In the genomic region with DNA sequence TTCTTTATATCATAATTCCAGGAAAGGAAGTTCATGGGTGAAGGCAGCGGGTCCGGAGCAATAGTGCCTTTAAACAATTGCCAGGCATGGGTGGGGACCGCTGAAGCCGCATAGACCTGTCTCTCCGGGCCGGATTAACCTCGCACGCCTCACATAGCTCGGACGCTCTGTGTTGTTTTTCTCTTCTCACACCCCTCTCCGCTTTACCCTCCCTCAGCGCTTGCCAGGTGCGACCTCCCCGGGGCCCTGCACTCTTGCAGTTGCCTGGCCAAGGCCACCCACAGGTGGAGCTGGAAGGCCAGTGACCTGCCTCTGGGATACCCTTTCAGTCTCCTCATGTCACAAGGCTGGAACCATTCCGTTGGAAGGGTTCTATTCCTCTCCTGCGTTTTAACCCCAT, we compare ENCODE assay signal across 7 cellular contexts.
A peak's percentile ranks its signal among the peaks of the same experiment; 100 is the strongest.
DNase-seq lines count a peak whose midpoint lies in the region; ATAC-seq and TF ChIP-seq lines count a peak whose summit lies in the region.
"Not testable (repeated sequence)": the region's sequence is repeated elsewhere in the genome, so short reads cannot be mapped to it uniquely, and the experiment has no call there.

No MANE protein-coding gene starts in this region.

- WGBS in right cardiac atrium, result no CpG with 5 or more reads among the region's 16 CpGs
- no CpG with 5 or more reads among the region's 16 CpGs for WGBS in right lobe of liver (ENCODE audit: insufficient coverage, low coverage, low lambda C conversion rate, missing lambda C conversion rate)

- H3K4me1 ChIP-seq in DND-41 (ENCODE audit: insufficient read depth, low read length); right cardiac atrium (ENCODE audit: control insufficient read depth, insufficient read depth, low read length); right lobe of liver: not testable (repeated sequence)

- not testable (repeated sequence) for H3K27me3 Mint-ChIP-seq in WTC11 (ENCODE audit: low read depth); activated naive CD8-positive, alpha-beta T cell treated with anti-CD3 and anti-CD28 coated beads, Interleukin-2, amount 50 U/mL, for 24 hours; stimulated activated memory B cell treated with anti-CD40 and anti-IgM and Interleukin-4, amounts not matched to agents 10 μg/mL and 1 μg/mL and 100 μg/mL, for 72 hours

- not testable (repeated sequence) for H3K79me2 ChIP-seq in DND-41 (ENCODE audit: insufficient read depth, low read length)

- H3K9me3 ChIP-seq in DND-41 (ENCODE audit: insufficient read depth, low read length, severe bottlenecking); right cardiac atrium (ENCODE audit: control insufficient read depth, low read length); right lobe of liver: not testable (repeated sequence)

- not testable (repeated sequence) for H3K4me1 Mint-ChIP-seq in WTC11; activated naive CD8-positive, alpha-beta T cell treated with anti-CD3 and anti-CD28 coated beads, Interleukin-2, amount 50 U/mL, for 24 hours; stimulated activated memory B cell treated with anti-CD40 and anti-IgM and Interleukin-4, amounts not matched to agents 10 μg/mL and 1 μg/mL and 100 μg/mL, for 72 hours

- CTCF ChIA-PET in WTC11 (lab: Charles Lee), result not testable (repeated sequence)

- intact Hi-C loops in Right ventricle myocardium inferior (cut with DNase I); right cardiac atrium (cut with DNase I); right lobe of liver (cut with DNase I): not testable (repeated sequence)

- not testable (repeated sequence) for H2AFZ ChIP-seq in DND-41 (ENCODE audit: low read depth, low read length)

- H3K27ac Mint-ChIP-seq in WTC11; activated naive CD8-positive, alpha-beta T cell treated with anti-CD3 and anti-CD28 coated beads, Interleukin-2, amount 50 U/mL, for 24 hours; stimulated activated memory B cell treated with anti-CD40 and anti-IgM and Interleukin-4, amounts not matched to agents 10 μg/mL and 1 μg/mL and 100 μg/mL, for 72 hours: not testable (repeated sequence)

- not testable (repeated sequence) for H4K20me1 ChIP-seq in DND-41 (ENCODE audit: insufficient read depth, low read length)

- not testable (repeated sequence) for H3K36me3 ChIP-seq in DND-41 (ENCODE audit: insufficient read depth, low read length); right lobe of liver

- H3K4me3 ChIP-seq in DND-41 (ENCODE audit: low read depth in 1 of 2, low read length in 2 of 2); right cardiac atrium (ENCODE audit: low read length); right lobe of liver: not testable (repeated sequence)

- POLR2A ChIA-PET in WTC11 (lab: Charles Lee), result not testable (repeated sequence)

- peak; percentile 12; the same call in 1 of the 3 replicates for ATAC-seq in DND-41 (ENCODE audit: insufficient read depth, low read depth)
- ATAC-seq in WTC11, result peak; percentile 25
- ATAC-seq in activated naive CD8-positive, alpha-beta T cell treated with anti-CD3 and anti-CD28 coated beads, Interleukin-2, amount 50 U/mL, for 24 hours, result peak; percentile 8
- peak; percentile 30 for ATAC-seq in Right ventricle myocardium inferior
- ATAC-seq in right cardiac atrium, result peak; percentile 33 to 38
- ATAC-seq in right lobe of liver, result peak; percentile 35 to 50 (median 46)
- ATAC-seq in stimulated activated memory B cell treated with anti-CD40 and anti-IgM and Interleukin-4, amounts not matched to agents 10 μg/mL and 1 μg/mL and 100 μg/mL, for 72 hours, result peak; percentile 36

- not testable (repeated sequence) for DNase-seq in DND-41; WTC11 (ENCODE audit: low spot score); activated naive CD8-positive, alpha-beta T cell treated with anti-CD3 and anti-CD28 coated beads, Interleukin-2, amount 50 U/mL, for 24 hours; Right ventricle myocardium inferior (ENCODE audit: missing footprints); right cardiac atrium; right lobe of liver

- not testable (repeated sequence) for H3K27ac ChIP-seq in DND-41 (ENCODE audit: low read length); right cardiac atrium (ENCODE audit: low read length); right lobe of liver

- not testable (repeated sequence) for TF ChIP-seq CTCF in DND-41 (IDR thresholded peaks at IDR 0.05; ENCODE audit: borderline replicate concordance, extremely low read depth, low read length, poor library complexity, severe bottlenecking); WTC11 (IDR thresholded peaks at IDR 0.05); right lobe of liver (IDR thresholded peaks at IDR 0.05)

- not testable (repeated sequence) for H3K36me3 Mint-ChIP-seq in WTC11; activated naive CD8-positive, alpha-beta T cell treated with anti-CD3 and anti-CD28 coated beads, Interleukin-2, amount 50 U/mL, for 24 hours (ENCODE audit: low read depth); stimulated activated memory B cell treated with anti-CD40 and anti-IgM and Interleukin-4, amounts not matched to agents 10 μg/mL and 1 μg/mL and 100 μg/mL, for 72 hours

- not testable (repeated sequence) for H3K9ac ChIP-seq in DND-41 (ENCODE audit: low read depth, low read length)

- not testable (repeated sequence) for TF ChIP-seq POLR2A in right lobe of liver (IDR thresholded peaks at IDR 0.05)

- H3K9me3 Mint-ChIP-seq in WTC11; activated naive CD8-positive, alpha-beta T cell treated with anti-CD3 and anti-CD28 coated beads, Interleukin-2, amount 50 U/mL, for 24 hours; stimulated activated memory B cell treated with anti-CD40 and anti-IgM and Interleukin-4, amounts not matched to agents 10 μg/mL and 1 μg/mL and 100 μg/mL, for 72 hours: not testable (repeated sequence)

- H3K27me3 ChIP-seq in DND-41 (ENCODE audit: insufficient read depth, low read length, poor library complexity); right cardiac atrium (ENCODE audit: control insufficient read depth, insufficient read depth); right lobe of liver: not testable (repeated sequence)

- H3K4me2 ChIP-seq in DND-41 (ENCODE audit: insufficient read depth, low read length), result not testable (repeated sequence)

- H3K4me3 Mint-ChIP-seq in WTC11; activated naive CD8-positive, alpha-beta T cell treated with anti-CD3 and anti-CD28 coated beads, Interleukin-2, amount 50 U/mL, for 24 hours; stimulated activated memory B cell treated with anti-CD40 and anti-IgM and Interleukin-4, amounts not matched to agents 10 μg/mL and 1 μg/mL and 100 μg/mL, for 72 hours: not testable (repeated sequence)
